In the genomic region with DNA sequence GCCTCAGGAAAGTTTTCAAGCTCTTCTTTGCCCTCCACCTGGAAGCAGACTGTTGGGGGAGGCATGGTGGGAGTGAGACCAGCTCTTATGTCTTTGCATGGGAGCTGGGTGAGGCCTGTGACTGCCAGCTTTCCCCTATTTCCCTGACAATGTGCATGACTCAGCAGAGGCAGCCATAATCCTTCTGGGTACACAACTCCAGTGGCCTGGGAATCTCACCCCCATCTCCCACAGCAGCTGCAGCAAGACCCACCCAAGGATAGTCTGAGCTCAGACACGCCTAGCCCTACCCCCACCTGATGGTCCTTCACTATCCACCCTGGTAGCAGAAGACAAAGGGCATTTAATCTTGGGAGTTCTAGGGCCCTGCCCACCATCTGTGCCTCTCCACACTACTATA, we compare ENCODE assay signal across 20 cellular contexts. TPM values are rescaled to one million over a fixed set of nuclear protein-coding genes. Genes with fewer than 3 reads are reported as not detected.
DNase-seq lines count a peak whose midpoint lies in the region; ATAC-seq and TF ChIP-seq lines count a peak whose summit lies in the region.
"Had no signal": no experiment of that assay in that cellular context is flagged by ENCODE, and none has a peak within 500 bp of the region (broad histone marks: within the 10 kb centered on the region; RNA-seq: fewer than 3 reads in every experiment).

No MANE protein-coding gene starts in this region.

- no peaks in the 10 kb centered on the region for H3F3A ChIP-seq in neural progenitor cell (ENCODE audit: low read depth)

- no peaks in the 10 kb centered on the region for H3K27me3 ChIP-seq in SJCRH30
- H3K27me3 ChIP-seq in neural progenitor cell = no peaks in the 10 kb centered on the region
- H3K27me3 ChIP-seq: BE2C had no signal

- H3K27ac ChIP-seq in SJCRH30 (no peak overlapping the region), neural progenitor cell (no peak overlapping the region)
- H3K27ac ChIP-seq: 22Rv1, HL-60, PC-9 had no signal

- H3K9me3 Mint-ChIP-seq in neural progenitor cell = peaks cover 10% of the 10 kb centered on the region

- H3K4me1 ChIP-seq in SJCRH30 (peaks cover 3% of the 10 kb centered on the region; the same call in 1 of the 2 replicates), neural progenitor cell (no peaks in the 10 kb centered on the region)

- H3K4me3 Mint-ChIP-seq in neural progenitor cell = no peak overlapping the region
- H3K4me3 Mint-ChIP-seq: CD4-positive, alpha-beta T cell had no signal

- no peaks in the 10 kb centered on the region for H3K27me3 Mint-ChIP-seq in neural progenitor cell (ENCODE audit: insufficient read depth, low read depth)

- H2AFZ ChIP-seq in neural progenitor cell (replicated peaks) = peak overlapping the region; percentile 72
- H2AFZ ChIP-seq: PC-9 had no signal

- no peaks in the 10 kb centered on the region for H3K36me3 Mint-ChIP-seq in neural progenitor cell

- H3K36me3 ChIP-seq in SJCRH30 (no peaks in the 10 kb centered on the region), neural progenitor cell (no peaks in the 10 kb centered on the region)
- H3K36me3 ChIP-seq: BE2C had no signal

- H3K4me3 ChIP-seq in SJCRH30 = no peak overlapping the region
- H3K4me3 ChIP-seq in neural progenitor cell = no peak overlapping the region
- H3K4me3 ChIP-seq: GM12878, PC-9 had no signal

- H3K9me3 ChIP-seq in SJCRH30 (replicated peaks) = no peaks in the 10 kb centered on the region
- no peaks in the 10 kb centered on the region for H3K9me3 ChIP-seq in neural progenitor cell (ENCODE audit: low read depth)
- H3K9me3 ChIP-seq: BE2C had no signal

- H3K9ac ChIP-seq in neural progenitor cell = no peak overlapping the region

- TF ChIP-seq CTCF in neural progenitor cell (IDR thresholded peaks at IDR 0.05) = no peak

- H4K20me1 ChIP-seq in neural progenitor cell (ENCODE audit: low read depth) = no peaks in the 10 kb centered on the region

- H3K4me1 Mint-ChIP-seq in neural progenitor cell = peaks cover 9% of the 10 kb centered on the region

- no peak overlapping the region for H3K4me2 ChIP-seq in neural progenitor cell
- H3K4me2 ChIP-seq: PC-9 had no signal

- H3K79me2 ChIP-seq in neural progenitor cell (ENCODE audit: low read depth) = no peaks in the 10 kb centered on the region

- ATAC-seq in GM19467 (IDR thresholded peaks at IDR 0.05; ENCODE audit: unreplicated experiment) = no peak
- ATAC-seq in GM19328 (IDR thresholded peaks at IDR 0.05; ENCODE audit: unreplicated experiment) = no peak
- ATAC-seq in GM21576 (IDR thresholded peaks at IDR 0.05; ENCODE audit: unreplicated experiment) = no peak
- ATAC-seq: GM12878 had no signal

- H3K27ac Mint-ChIP-seq in neural progenitor cell = no peak overlapping the region
- H3K27ac Mint-ChIP-seq: CD4-positive, alpha-beta T cell had no signal

- DNase-seq in DMS53 (lab: John Stamatoyannopoulos, UW) (peak; percentile 0), DMS53 treated with DMSO at 0.1 percent for 48 hours (lab: John Stamatoyannopoulos, UW; ENCODE audit: unreplicated experiment) (no peak), NCI-H2171 treated with DMSO at 0.1 percent for 48 hours (lab: John Stamatoyannopoulos, UW) (peak; percentile 74), SJCRH30 (peak; percentile 24 to 38), neural progenitor cell (ENCODE audit: low spot score) (no peak)
- DNase-seq: BE2C; CD4-positive, alpha-beta T cell; GDM1; H7; MV-4-11; NCI-H1417; NCI-H1930; NCI-H526; PC-9 had no signal

RNA-seq across cellular contexts. Expression of a gene that starts 41.4 kb away (rescaled TPM):
- 0.02 TPM in 1 of 2 replicates, not detected in the other for total RNA-seq in SJCRH30 (2014; rRNA removed; shearing (Covaris generic))
- total RNA-seq in neural progenitor cell (ENCODE audit: low replicate concordance) = 0.43 and 1.4 TPM in 2 replicates
- total RNA-seq: CD4-positive, alpha-beta T cell; PC-9 had no signal

Comparison
In these comparisons a context has a peak if more than half of its experiments do, and no peak if none do; other contexts are left out.
1. DNase-seq: peak in DMS53 (single experiment), NCI-H2171 treated with DMSO at 0.1 percent for 48 hours (single experiment) and SJCRH30 (2 of 2); none in DMS53 treated with DMSO at 0.1 percent for 48 hours (single experiment) and neural progenitor cell (single experiment).